ENCODE assay signal across 8 cellular contexts in the genomic region with DNA sequence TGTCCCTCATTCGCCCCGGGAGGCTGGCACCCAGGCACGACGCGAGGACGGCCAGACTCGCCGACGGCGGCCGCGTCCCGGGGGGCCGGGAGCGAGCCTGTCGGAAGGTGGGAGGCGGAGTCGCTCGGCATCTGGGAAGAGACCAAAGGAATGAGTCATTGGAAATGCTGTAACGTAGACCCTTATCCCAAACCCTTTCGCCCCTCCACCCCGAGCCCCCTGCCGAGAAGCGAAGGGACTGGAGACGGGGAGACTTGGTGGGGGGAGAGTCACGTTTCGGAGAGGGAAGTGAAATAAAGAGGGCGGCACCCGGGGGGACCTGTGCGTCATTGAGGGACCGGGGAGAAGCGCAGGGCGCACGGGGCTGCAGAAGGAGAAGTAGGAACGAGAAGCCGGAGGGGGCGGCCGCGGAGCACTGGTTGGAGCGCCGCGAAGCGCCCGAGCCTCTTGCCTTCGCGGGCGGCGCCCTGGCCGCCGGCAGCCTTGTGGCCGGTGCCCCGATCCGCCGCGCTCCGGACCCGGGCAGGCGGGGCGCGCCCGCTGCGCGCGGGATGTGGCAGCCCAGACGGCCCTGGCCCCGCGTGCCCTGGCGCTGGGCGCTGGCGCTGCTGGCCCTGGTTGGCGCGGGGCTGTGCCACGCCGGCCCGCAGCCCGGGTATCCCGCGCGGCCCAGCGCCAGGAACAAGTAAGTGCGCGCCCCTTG. TPM values are rescaled to one million over a fixed set of nuclear protein-coding genes. Genes with fewer than 3 reads are reported as not detected.
DNase-seq lines count a peak whose midpoint lies in the region; ATAC-seq and TF ChIP-seq lines count a peak whose summit lies in the region.

A gene (plus strand): TSS at position 369 of the 703 bp plus-strand sequence. CDS start 183 bp downstream, at position 552.

- no peak within 1 kb of the TSS for H3K27ac Mint-ChIP-seq in endodermal cell

- H3K27me3 ChIP-seq in endodermal cell (ENCODE audit: control insufficient read depth, insufficient read depth, low read length, poor library complexity, severe bottlenecking) (peaks cover 54% of the 10 kb centered on the region), thymus (ENCODE audit: control insufficient read depth, insufficient read depth) (peaks cover 42% of the 10 kb centered on the region)

- H3K9ac ChIP-seq in endodermal cell (ENCODE audit: extremely low read depth, low read length, poor library complexity, severe bottlenecking) = peak within 1 kb of the TSS; percentile 42

- TF ChIP-seq CTCF in endodermal cell (conservative IDR thresholded peaks at IDR 0.05) = no peak

- no peaks in the 10 kb centered on the region for H3K9me3 Mint-ChIP-seq in endodermal cell

- H3K4me1 Mint-ChIP-seq in endodermal cell = peaks cover 13% of the 10 kb centered on the region

- H3K27ac ChIP-seq in endodermal cell (ENCODE audit: low read depth, low read length) (no peak within 1 kb of the TSS), thymus (ENCODE audit: low read depth) (peak within 1 kb of the TSS; percentile 66)

- no peaks in the 10 kb centered on the region for H3K36me3 Mint-ChIP-seq in endodermal cell (ENCODE audit: low read depth)

- peak within 1 kb of the TSS; percentile 67 for H3K4me3 Mint-ChIP-seq in endodermal cell

- peaks cover 65% of the 10 kb centered on the region for H3K27me3 Mint-ChIP-seq in endodermal cell (ENCODE audit: insufficient read depth)

- peak; percentile 68 for DNase-seq in activated CD4-positive, alpha-beta T cell treated with anti-CD3 and anti-CD28 coated beads for 48 hours
- DNase-seq in endodermal cell = peak; percentile 88
- peak; percentile 63 for DNase-seq in mucosa of gallbladder (ENCODE audit: low spot score)
- DNase-seq in H4 (ENCODE audit: low spot score) = no peak
- no peak for DNase-seq in NCI-H1105 treated with DMSO at 0.1 percent for 48 hours (lab: John Stamatoyannopoulos, UW)

- H3K9me3 ChIP-seq in endodermal cell (ENCODE audit: control insufficient read depth, low read length) (no peaks in the 10 kb centered on the region), thymus (ENCODE audit: control insufficient read depth) (no peaks in the 10 kb centered on the region)

- peak; percentile 34 for ATAC-seq in HG02938 (IDR thresholded peaks at IDR 0.05; ENCODE audit: unreplicated experiment)

- 0 to 1% methylated on average over 18 to 81 of the region's 82 CpGs for WGBS in endodermal cell (ENCODE audit: insufficient coverage in 1 of 2, insufficient read length in 1 of 2), 2 experiments
- under 1% methylated on average over 82 of the region's 82 CpGs for WGBS in thymus

- H3K4me1 ChIP-seq in endodermal cell (ENCODE audit: control insufficient read depth, insufficient read depth, low read length) (peaks cover 2% of the 10 kb centered on the region), thymus (ENCODE audit: control insufficient read depth, insufficient read depth, low read length) (no peaks in the 10 kb centered on the region)

- H3K4me3 ChIP-seq in GM08714 (ENCODE audit: low read length) = peak within 1 kb of the TSS; percentile 57
- H3K4me3 ChIP-seq in endodermal cell (ENCODE audit: low read length) = peak within 1 kb of the TSS; percentile 81
- peak within 1 kb of the TSS; percentile 43 for H3K4me3 ChIP-seq in thymus (ENCODE audit: low read length)

- H3K36me3 ChIP-seq in endodermal cell (ENCODE audit: control insufficient read depth, insufficient read depth, low read length) = no peaks in the 10 kb centered on the region
- H3K36me3 ChIP-seq in thymus (ENCODE audit: control insufficient read depth, insufficient read depth) = no peaks in the 10 kb centered on the region

RNA-seq across cellular contexts. Expression of the gene that starts here (rescaled TPM):
- total RNA-seq in endodermal cell (10 to 100 TPM; 14.2 to 16.8 TPM), mucosa of gallbladder (15.4 TPM)
- polyA plus RNA-seq in endodermal cell (2013, experiment 1 of 2) = 7.2 TPM
- 5.8 TPM for polyA plus RNA-seq in endodermal cell (2013, experiment 2 of 2)
- polyA plus RNA-seq in thymus = 27.2 TPM
- total RNA-seq in H4 (2014; rRNA removed; shearing (Covaris generic)) = 3.0 and 3.8 TPM in 2 replicates

Comparison
In these comparisons a context has a peak if more than half of its experiments do, and no peak if none do; other contexts are left out.
1. DNase-seq: peak in activated CD4-positive, alpha-beta T cell treated with anti-CD3 and anti-CD28 coated beads for 48 hours (single experiment), endodermal cell (single experiment) and mucosa of gallbladder (single experiment); none in H4 (single experiment) and NCI-H1105 treated with DMSO at 0.1 percent for 48 hours (single experiment).
2. Peak in every context shown above with its lines, with median percentiles within 50 percentile points of each other: H3K4me3 ChIP-seq.